ENCODE assay signal across 1 cellular context in genomic region chr5:32174011-32174866, GRCh38.
TF ChIP-seq lines count a peak whose summit lies in the region.

TSS of gene GOLPH3 (minus strand) at chr5:32174319. CDS start at chr5:32174034, 285 bp downstream.

TF ChIP-seq in IMR-90, 13 proteins besides CTCF, POLR2A, EP300 and RAD21 (continued from another document):
- no peak for TF ChIP-seq RFX5 (IDR thresholded peaks at IDR 0.05; ENCODE audit: low read depth, low read length)
- TF ChIP-seq NFE2L2 (IDR thresholded peaks at IDR 0.05; ENCODE audit: low read depth, low read length) = no peak; the same call in 1 of the 2 replicates
- TF ChIP-seq MXI1 (IDR thresholded peaks at IDR 0.05; ENCODE audit: borderline replicate concordance, low read depth, low read length) = no peak
- TF ChIP-seq MAFK (IDR thresholded peaks at IDR 0.05; ENCODE audit: low read depth, low read length) = no peak
